In the genomic region with DNA sequence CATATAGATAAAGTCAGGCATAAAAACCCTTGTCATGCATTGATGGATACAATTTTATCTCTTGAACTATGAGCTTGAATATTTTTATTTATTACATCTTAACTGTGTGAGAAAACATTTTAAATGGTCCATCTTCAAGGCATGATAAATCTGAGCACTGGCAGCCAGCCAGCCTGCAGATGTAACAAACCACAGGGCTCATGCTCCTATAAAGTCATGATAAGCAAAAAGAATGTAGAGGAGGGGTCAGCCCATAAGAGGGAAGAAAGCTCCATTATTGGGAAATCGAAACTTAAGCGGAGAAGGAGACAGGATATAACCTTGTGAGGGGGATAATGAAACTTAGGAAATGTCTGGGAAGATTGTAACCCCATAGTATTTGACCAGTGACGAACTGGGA, we compare ENCODE assay signal across 1 cellular context.
TF ChIP-seq lines count a peak whose summit lies in the region.

No MANE protein-coding gene starts in this region.

TF ChIP-seq in H1, 55 proteins besides CTCF, POLR2A, EP300 and RAD21 (continued from another document):
- TF ChIP-seq, protein P1, sequence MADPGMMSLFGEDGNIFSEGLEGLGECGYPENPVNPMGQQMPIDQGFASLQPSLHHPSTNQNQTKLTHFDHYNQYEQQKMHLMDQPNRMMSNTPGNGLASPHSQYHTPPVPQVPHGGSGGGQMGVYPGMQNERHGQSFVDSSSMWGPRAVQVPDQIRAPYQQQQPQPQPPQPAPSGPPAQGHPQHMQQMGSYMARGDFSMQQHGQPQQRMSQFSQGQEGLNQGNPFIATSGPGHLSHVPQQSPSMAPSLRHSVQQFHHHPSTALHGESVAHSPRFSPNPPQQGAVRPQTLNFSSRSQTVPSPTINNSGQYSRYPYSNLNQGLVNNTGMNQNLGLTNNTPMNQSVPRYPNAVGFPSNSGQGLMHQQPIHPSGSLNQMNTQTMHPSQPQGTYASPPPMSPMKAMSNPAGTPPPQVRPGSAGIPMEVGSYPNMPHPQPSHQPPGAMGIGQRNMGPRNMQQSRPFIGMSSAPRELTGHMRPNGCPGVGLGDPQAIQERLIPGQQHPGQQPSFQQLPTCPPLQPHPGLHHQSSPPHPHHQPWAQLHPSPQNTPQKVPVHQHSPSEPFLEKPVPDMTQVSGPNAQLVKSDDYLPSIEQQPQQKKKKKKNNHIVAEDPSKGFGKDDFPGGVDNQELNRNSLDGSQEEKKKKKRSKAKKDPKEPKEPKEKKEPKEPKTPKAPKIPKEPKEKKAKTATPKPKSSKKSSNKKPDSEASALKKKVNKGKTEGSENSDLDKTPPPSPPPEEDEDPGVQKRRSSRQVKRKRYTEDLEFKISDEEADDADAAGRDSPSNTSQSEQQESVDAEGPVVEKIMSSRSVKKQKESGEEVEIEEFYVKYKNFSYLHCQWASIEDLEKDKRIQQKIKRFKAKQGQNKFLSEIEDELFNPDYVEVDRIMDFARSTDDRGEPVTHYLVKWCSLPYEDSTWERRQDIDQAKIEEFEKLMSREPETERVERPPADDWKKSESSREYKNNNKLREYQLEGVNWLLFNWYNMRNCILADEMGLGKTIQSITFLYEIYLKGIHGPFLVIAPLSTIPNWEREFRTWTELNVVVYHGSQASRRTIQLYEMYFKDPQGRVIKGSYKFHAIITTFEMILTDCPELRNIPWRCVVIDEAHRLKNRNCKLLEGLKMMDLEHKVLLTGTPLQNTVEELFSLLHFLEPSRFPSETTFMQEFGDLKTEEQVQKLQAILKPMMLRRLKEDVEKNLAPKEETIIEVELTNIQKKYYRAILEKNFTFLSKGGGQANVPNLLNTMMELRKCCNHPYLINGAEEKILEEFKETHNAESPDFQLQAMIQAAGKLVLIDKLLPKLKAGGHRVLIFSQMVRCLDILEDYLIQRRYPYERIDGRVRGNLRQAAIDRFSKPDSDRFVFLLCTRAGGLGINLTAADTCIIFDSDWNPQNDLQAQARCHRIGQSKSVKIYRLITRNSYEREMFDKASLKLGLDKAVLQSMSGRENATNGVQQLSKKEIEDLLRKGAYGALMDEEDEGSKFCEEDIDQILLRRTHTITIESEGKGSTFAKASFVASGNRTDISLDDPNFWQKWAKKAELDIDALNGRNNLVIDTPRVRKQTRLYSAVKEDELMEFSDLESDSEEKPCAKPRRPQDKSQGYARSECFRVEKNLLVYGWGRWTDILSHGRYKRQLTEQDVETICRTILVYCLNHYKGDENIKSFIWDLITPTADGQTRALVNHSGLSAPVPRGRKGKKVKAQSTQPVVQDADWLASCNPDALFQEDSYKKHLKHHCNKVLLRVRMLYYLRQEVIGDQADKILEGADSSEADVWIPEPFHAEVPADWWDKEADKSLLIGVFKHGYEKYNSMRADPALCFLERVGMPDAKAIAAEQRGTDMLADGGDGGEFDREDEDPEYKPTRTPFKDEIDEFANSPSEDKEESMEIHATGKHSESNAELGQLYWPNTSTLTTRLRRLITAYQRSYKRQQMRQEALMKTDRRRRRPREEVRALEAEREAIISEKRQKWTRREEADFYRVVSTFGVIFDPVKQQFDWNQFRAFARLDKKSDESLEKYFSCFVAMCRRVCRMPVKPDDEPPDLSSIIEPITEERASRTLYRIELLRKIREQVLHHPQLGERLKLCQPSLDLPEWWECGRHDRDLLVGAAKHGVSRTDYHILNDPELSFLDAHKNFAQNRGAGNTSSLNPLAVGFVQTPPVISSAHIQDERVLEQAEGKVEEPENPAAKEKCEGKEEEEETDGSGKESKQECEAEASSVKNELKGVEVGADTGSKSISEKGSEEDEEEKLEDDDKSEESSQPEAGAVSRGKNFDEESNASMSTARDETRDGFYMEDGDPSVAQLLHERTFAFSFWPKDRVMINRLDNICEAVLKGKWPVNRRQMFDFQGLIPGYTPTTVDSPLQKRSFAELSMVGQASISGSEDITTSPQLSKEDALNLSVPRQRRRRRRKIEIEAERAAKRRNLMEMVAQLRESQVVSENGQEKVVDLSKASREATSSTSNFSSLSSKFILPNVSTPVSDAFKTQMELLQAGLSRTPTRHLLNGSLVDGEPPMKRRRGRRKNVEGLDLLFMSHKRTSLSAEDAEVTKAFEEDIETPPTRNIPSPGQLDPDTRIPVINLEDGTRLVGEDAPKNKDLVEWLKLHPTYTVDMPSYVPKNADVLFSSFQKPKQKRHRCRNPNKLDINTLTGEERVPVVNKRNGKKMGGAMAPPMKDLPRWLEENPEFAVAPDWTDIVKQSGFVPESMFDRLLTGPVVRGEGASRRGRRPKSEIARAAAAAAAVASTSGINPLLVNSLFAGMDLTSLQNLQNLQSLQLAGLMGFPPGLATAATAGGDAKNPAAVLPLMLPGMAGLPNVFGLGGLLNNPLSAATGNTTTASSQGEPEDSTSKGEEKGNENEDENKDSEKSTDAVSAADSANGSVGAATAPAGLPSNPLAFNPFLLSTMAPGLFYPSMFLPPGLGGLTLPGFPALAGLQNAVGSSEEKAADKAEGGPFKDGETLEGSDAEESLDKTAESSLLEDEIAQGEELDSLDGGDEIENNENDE (IDR thresholded peaks at IDR 0.05; ENCODE audit: insufficient replicate concordance, low read length): no peak
- no peak for TF ChIP-seq TBP (IDR thresholded peaks at IDR 0.05; ENCODE audit: low read depth, low read length)
- no peak for TF ChIP-seq HDAC6 (IDR thresholded peaks at IDR 0.05; ENCODE audit: low read depth, low read length)
- no peak for TF ChIP-seq ZNF274 (IDR thresholded peaks at IDR 0.05; ENCODE audit: borderline replicate concordance, extremely low read depth, low read length)
- TF ChIP-seq SUZ12 (IDR thresholded peaks at IDR 0.05; ENCODE audit: low read length): no peak
- no peak for TF ChIP-seq YY1 (IDR thresholded peaks at IDR 0.05; ENCODE audit: low read depth, low read length)
- TF ChIP-seq SP2 (IDR thresholded peaks at IDR 0.05; ENCODE audit: low read length): no peak
- TF ChIP-seq JUND (IDR thresholded peaks at IDR 0.05; ENCODE audit: low read length): no peak
- no peak for TF ChIP-seq EGR1 (IDR thresholded peaks at IDR 0.05; ENCODE audit: borderline replicate concordance, low read depth, low read length)
- no peak for TF ChIP-seq CREB1 (IDR thresholded peaks at IDR 0.05)
